In the genomic region with DNA sequence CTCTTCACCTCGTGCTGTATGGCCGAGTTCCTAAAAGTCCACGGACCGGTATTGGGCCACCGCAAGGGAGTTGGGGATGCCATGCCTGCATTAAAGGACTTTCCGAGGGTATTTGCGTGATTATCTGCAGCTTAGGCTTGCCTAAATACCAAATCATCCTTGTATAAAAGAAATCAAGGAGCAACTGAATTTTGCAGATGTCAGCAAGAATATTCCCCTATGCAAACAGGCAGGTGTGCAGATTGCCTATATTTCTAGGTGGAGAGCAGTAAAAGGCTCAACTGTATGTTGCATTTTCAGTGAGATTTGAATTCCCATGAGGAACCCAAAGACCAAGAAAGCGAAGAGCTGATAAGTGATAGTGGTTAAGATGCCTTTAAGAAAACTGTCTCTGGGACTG, we compare ENCODE assay signal across 21 cellular contexts.
"Had no signal": no experiment of that assay in that cellular context is flagged by ENCODE, and none has a peak within 500 bp of the region (broad histone marks: within the 10 kb centered on the region; RNA-seq: fewer than 3 reads in every experiment).

No MANE protein-coding gene starts in this region.

- H3K9me3 ChIP-seq: SJCRH30 had no signal

- H3K36me3 ChIP-seq: SJCRH30 had no signal

- H3K27ac ChIP-seq: HL-60, KMS-11, SJCRH30 had no signal

- FAIRE-seq: HTR-8/SVneo had no signal

- H3K4me2 ChIP-seq: KMS-11 had no signal

- H3K4me3 ChIP-seq: SJCRH30 had no signal

- H3K9ac ChIP-seq: KMS-11 had no signal

- H3K27me3 ChIP-seq: SJCRH30 had no signal

- DNase-seq: Kasumi-1; NCI-H1092; NCI-H1105 treated with DMSO at 0.1 percent for 48 hours; NCI-H1417 treated with DMSO at 0.1 percent for 48 hours; NCI-H146; NCI-H1694 treated with DMSO at 0.1 percent for 48 hours; NCI-H1930; NCI-H2081; NCI-H2107; NCI-H2227 treated with DMSO at 0.1 percent for 48 hours; NCI-H524; NCI-H526 treated with DMSO at 0.1 percent for 48 hours; NCI-H748 treated with DMSO at 0.1 percent for 48 hours; NK-92 treated with Interleukin-12 subunit alpha and Interleukin-12 subunit beta, amount 100 ng/mL, for 24 hours; SHP77 treated with DMSO at 0.1 percent for 48 hours; SJCRH30 had no signal

- ATAC-seq: Right ventricle myocardium inferior, SK-N-SH treated with all-trans-retinoic acid at 6 μM for 48 hours had no signal

- H3K4me1 ChIP-seq: SJCRH30 had no signal
